ENCODE assay signal across 9 cellular contexts in genomic region chr1:89945852-89946476, GRCh38. TPM values are rescaled to one million over a fixed set of nuclear protein-coding genes. Genes with fewer than 3 reads are reported as not detected.
DNase-seq lines count a peak whose midpoint lies in the region; ATAC-seq and TF ChIP-seq lines count a peak whose summit lies in the region.
"Had no signal": no experiment of that assay in that cellular context is flagged by ENCODE, and none has a peak within 500 bp of the region (broad histone marks: within the 10 kb centered on the region; RNA-seq: fewer than 3 reads in every experiment).

No MANE protein-coding gene starts in this region.

- H3K9me2 ChIP-seq in GM23248 (ENCODE audit: insufficient read depth): no peaks in the 10 kb centered on the region

- H3K36me3 ChIP-seq in GM23248 (ENCODE audit: low read depth) (no peaks in the 10 kb centered on the region), mucosa of descending colon (ENCODE audit: low read depth) (no peaks in the 10 kb centered on the region), lower lobe of right lung (no peaks in the 10 kb centered on the region)

- peaks cover 24% of the 10 kb centered on the region; the same call in 1 of the 2 replicates for H3F3A ChIP-seq in GM23248 (ENCODE audit: insufficient read depth)

- ATAC-seq in HG03521 (IDR thresholded peaks at IDR 0.05; ENCODE audit: unreplicated experiment) (peak; percentile 59), mucosa of descending colon (peak; percentile 8), lower lobe of right lung (no peak)

- no peaks in the 10 kb centered on the region for H4K20me1 ChIP-seq in GM23248 (ENCODE audit: insufficient read depth)

- H3K4me1 ChIP-seq in GM23248 (ENCODE audit: insufficient read depth): peaks cover 16% of the 10 kb centered on the region
- peaks cover 19% of the 10 kb centered on the region for H3K4me1 ChIP-seq in mucosa of descending colon (ENCODE audit: low read depth)
- no peaks in the 10 kb centered on the region for H3K4me1 ChIP-seq in lower lobe of right lung

- no peak overlapping the region for H2AFZ ChIP-seq in GM23248

- TF ChIP-seq CTCF in mucosa of descending colon (IDR thresholded peaks at IDR 0.05) (no peak), lower lobe of right lung (IDR thresholded peaks at IDR 0.05) (no peak)

- H3K27me3 ChIP-seq in GM23248 (replicated peaks; ENCODE audit: insufficient read depth) (no peaks in the 10 kb centered on the region), lower lobe of right lung (ENCODE audit: low read depth) (no peaks in the 10 kb centered on the region)

- DNase-seq in DMS53 (lab: John Stamatoyannopoulos, UW) (peak; percentile 22), DMS53 treated with DMSO at 0.1 percent for 48 hours (lab: John Stamatoyannopoulos, UW; ENCODE audit: unreplicated experiment) (no peak), GM23248 (peak; percentile 26), mucosa of descending colon (no peak), lower lobe of right lung (no peak), 8988T (no peak), SHP77 treated with DMSO at 0.1 percent for 48 hours (lab: John Stamatoyannopoulos, UW) (no peak)

- H3K9me3 ChIP-seq in GM23248 (ENCODE audit: low read depth) (no peaks in the 10 kb centered on the region), mucosa of descending colon (no peaks in the 10 kb centered on the region), lower lobe of right lung (no peaks in the 10 kb centered on the region)

- H3K27ac ChIP-seq in GM23248 (no peak overlapping the region), lower lobe of right lung (no peak overlapping the region)
- H3K27ac ChIP-seq: HL-60 had no signal

- in situ Hi-C loops in GM23248 (cut with MboI): no loop called here

- H3K4me2 ChIP-seq in GM23248 (ENCODE audit: unreplicated experiment): no peak overlapping the region

- H3K9ac ChIP-seq in GM23248: no peak overlapping the region

- intact Hi-C loops in mucosa of descending colon (cut with DNase I, micrococcal nuclease) (no loop called here), lower lobe of right lung (cut with DNase I) (no loop called here)

- WGBS in GM23248 (ENCODE audit: low coverage in 1 of 2, low lambda C conversion rate in 2 of 2, missing lambda C conversion rate in 2 of 2), 2 experiments: 69 to 75% methylated on average over 5 of the region's 5 CpGs

- no peak overlapping the region for H3K4me3 ChIP-seq in GM23248
- no peak overlapping the region for H3K4me3 ChIP-seq in mucosa of descending colon
- no peak overlapping the region for H3K4me3 ChIP-seq in lower lobe of right lung

- H3K79me2 ChIP-seq in GM23248 (ENCODE audit: insufficient read depth): no peaks in the 10 kb centered on the region

RNA-seq across cellular contexts. Expression of gene ZNF326, which starts 48.9 kb away (rescaled TPM):
- total RNA-seq in GM23248 (2014; rRNA removed; shearing (Covaris generic)): 5.2 and 5.6 TPM in 2 replicates
- 17.2 and 17.7 TPM in 2 replicates for polyA plus RNA-seq in GM23248 (2016; fragmentation: Nextera tagmentation; extraction: Ambion mirVana)
- 10 to 100 TPM; 25.8 to 41.5 (median 40.1) TPM for total RNA-seq in mucosa of descending colon
- 16.1 TPM for total RNA-seq in lower lobe of right lung

Comparison
In these comparisons a context has a peak if more than half of its experiments do, and no peak if none do; other contexts are left out.
1. DNase-seq: peak in DMS53 (single experiment) and GM23248 (single experiment); none in DMS53 treated with DMSO at 0.1 percent for 48 hours (single experiment), mucosa of descending colon (0 of 3), lower lobe of right lung (single experiment), 8988T (single experiment) and SHP77 treated with DMSO at 0.1 percent for 48 hours (single experiment).
2. ATAC-seq: peak in HG03521 (single experiment) and mucosa of descending colon (single experiment); none in lower lobe of right lung (0 of 2).